ENCODE assay signal across 15 cellular contexts in genomic region chr6:161105408-161105807, GRCh38.
DNase-seq lines count a peak whose midpoint lies in the region; ATAC-seq and TF ChIP-seq lines count a peak whose summit lies in the region.
"Had no signal": no experiment of that assay in that cellular context is flagged by ENCODE, and none has a peak within 500 bp of the region (broad histone marks: within the 10 kb centered on the region; RNA-seq: fewer than 3 reads in every experiment).

No MANE protein-coding gene starts in this region.

- no peaks in the 10 kb centered on the region for H3K9me3 Mint-ChIP-seq in activated CD4-positive, alpha-beta T cell treated with anti-CD3 and anti-CD28 coated beads for 36 hours (ENCODE audit: low read depth)
- H3K9me3 Mint-ChIP-seq in activated CD4-positive, alpha-beta T cell treated with anti-CD3 and anti-CD28 coated beads, Interleukin-2, amount 10 ng/mL, durations not matched to agents 7 days and 5 days = no peaks in the 10 kb centered on the region
- no peaks in the 10 kb centered on the region for H3K9me3 Mint-ChIP-seq in stimulated activated naive CD8-positive, alpha-beta T cell treated with anti-CD3 and anti-CD28 coated beads, Interleukin-15, Interleukin-2, amounts not matched to agents 100 ng/mL and 50 ng/mL, for 24 hours

- intact Hi-C loops in activated CD4-positive, alpha-beta T cell treated with anti-CD3 and anti-CD28 coated beads for 36 hours (cut with DNase I, micrococcal nuclease) = loop anchor here in 1 of 2 experiments (10.0 kb wide), 1 partner anchor 269 kb away; no protein-coding TSS in a partner anchor
- intact Hi-C loops in uterus (cut with DNase I; ENCODE audit: low total_unique reads) = no loop called here

- POLR2A ChIA-PET in activated CD4-positive, alpha-beta T cell treated with anti-CD3 and anti-CD28 coated beads for 36 hours (lab: Charles Lee) = no interaction called here
- POLR2A ChIA-PET in activated CD4-positive, alpha-beta T cell treated with anti-CD3 and anti-CD28 coated beads, Interleukin-2, amount 10 ng/mL, durations not matched to agents 7 days and 5 days (lab: Charles Lee) = no interaction called here

- H3K27ac Mint-ChIP-seq in activated CD4-positive, alpha-beta T cell treated with anti-CD3 and anti-CD28 coated beads for 36 hours = peak overlapping the region; percentile 69
- H3K27ac Mint-ChIP-seq in activated CD4-positive, alpha-beta T cell treated with anti-CD3 and anti-CD28 coated beads, Interleukin-2, amount 10 ng/mL, durations not matched to agents 7 days and 5 days = no peak overlapping the region
- peak overlapping the region; percentile 61 for H3K27ac Mint-ChIP-seq in stimulated activated naive CD8-positive, alpha-beta T cell treated with anti-CD3 and anti-CD28 coated beads, Interleukin-15, Interleukin-2, amounts not matched to agents 100 ng/mL and 50 ng/mL, for 24 hours

- H3K27me3 ChIP-seq in uterus (no peaks in the 10 kb centered on the region), gastroesophageal sphincter (no peaks in the 10 kb centered on the region)
- H3K27me3 ChIP-seq: BLaER1 treated with 17β-estradiol and CSF1 and Interleukin-3, amounts not matched to agents 10 nM and 100 nM had no signal

- peak; percentile 71 for ATAC-seq in activated CD4-positive, alpha-beta T cell treated with anti-CD3 and anti-CD28 coated beads for 36 hours
- ATAC-seq in stimulated activated naive CD8-positive, alpha-beta T cell treated with anti-CD3 and anti-CD28 coated beads, Interleukin-15, Interleukin-2, amounts not matched to agents 100 U/mL and 50 U/mL, for 24 hours = no peak
- no peak for ATAC-seq in gastroesophageal sphincter
- ATAC-seq in HG02610 (IDR thresholded peaks at IDR 0.05; ENCODE audit: unreplicated experiment) = no peak

- H3K4me3 ChIP-seq in epithelial cell of esophagus (ENCODE audit: low read length) (no peak overlapping the region), uterus (no peak overlapping the region), gastroesophageal sphincter (no peak overlapping the region)
- H3K4me3 ChIP-seq: BLaER1 treated with 17β-estradiol and CSF1 and Interleukin-3, amounts not matched to agents 10 nM and 100 nM had no signal

- DNase-seq in activated CD4-positive, alpha-beta T cell treated with anti-CD3 and anti-CD28 coated beads for 36 hours = no peak
- DNase-seq in activated CD4-positive, alpha-beta T cell treated with anti-CD3 and anti-CD28 coated beads, Interleukin-2, amount 10 ng/mL, durations not matched to agents 7 days and 5 days = no peak
- no peak for DNase-seq in stimulated activated naive CD8-positive, alpha-beta T cell treated with anti-CD3 and anti-CD28 coated beads, Interleukin-15, Interleukin-2, amounts not matched to agents 100 U/mL and 50 U/mL, for 24 hours
- peak; percentile 69 for DNase-seq in epithelial cell of esophagus (ENCODE audit: low read depth)
- no peak for DNase-seq in uterus
- DNase-seq: DMS 273 treated with DMSO at 0.1 percent for 48 hours, NCI-H146, NCI-H2227 treated with DMSO at 0.1 percent for 48 hours, NCI-H526, OCI-M1 had no signal

- H3K36me3 ChIP-seq in uterus (no peaks in the 10 kb centered on the region), gastroesophageal sphincter (peaks cover 2 to 99% of the 10 kb centered on the region in 2 donors)

- no peaks in the 10 kb centered on the region for H3K4me1 ChIP-seq in uterus
- H3K4me1 ChIP-seq in gastroesophageal sphincter = no peaks in the 10 kb centered on the region
- H3K4me1 ChIP-seq: BLaER1 treated with 17β-estradiol and CSF1 and Interleukin-3, amounts not matched to agents 10 nM and 100 nM had no signal

- TF ChIP-seq EP300 in gastroesophageal sphincter (IDR thresholded peaks at IDR 0.05) = no peak

- no peak for TF ChIP-seq CTCF in epithelial cell of esophagus (IDR thresholded peaks at IDR 0.05; ENCODE audit: insufficient read depth, low read depth, low read length, missing control alignments)
- no peak for TF ChIP-seq CTCF in uterus (IDR thresholded peaks at IDR 0.05)
- TF ChIP-seq CTCF in gastroesophageal sphincter (IDR thresholded peaks at IDR 0.05) = no peak

- H3K36me3 Mint-ChIP-seq in activated CD4-positive, alpha-beta T cell treated with anti-CD3 and anti-CD28 coated beads for 36 hours (ENCODE audit: low read depth) = peaks cover 64% of the 10 kb centered on the region
- H3K36me3 Mint-ChIP-seq in activated CD4-positive, alpha-beta T cell treated with anti-CD3 and anti-CD28 coated beads, Interleukin-2, amount 10 ng/mL, durations not matched to agents 7 days and 5 days (ENCODE audit: low read depth) = peaks cover 45% of the 10 kb centered on the region
- H3K36me3 Mint-ChIP-seq in stimulated activated naive CD8-positive, alpha-beta T cell treated with anti-CD3 and anti-CD28 coated beads, Interleukin-15, Interleukin-2, amounts not matched to agents 100 ng/mL and 50 ng/mL, for 24 hours (ENCODE audit: low read depth) = peaks cover 71% of the 10 kb centered on the region

- TF ChIP-seq POLR2A in uterus (IDR thresholded peaks at IDR 0.05) (no peak), gastroesophageal sphincter (IDR thresholded peaks at IDR 0.05) (no peak)

- H3K9me3 ChIP-seq in uterus = no peaks in the 10 kb centered on the region
- H3K9me3 ChIP-seq in gastroesophageal sphincter = no peaks in the 10 kb centered on the region
- H3K9me3 ChIP-seq: BLaER1 treated with 17β-estradiol and CSF1 and Interleukin-3, amounts not matched to agents 10 nM and 100 nM had no signal

- H3K4me1 Mint-ChIP-seq in activated CD4-positive, alpha-beta T cell treated with anti-CD3 and anti-CD28 coated beads for 36 hours = peaks cover 13% of the 10 kb centered on the region
- peaks cover 5% of the 10 kb centered on the region for H3K4me1 Mint-ChIP-seq in activated CD4-positive, alpha-beta T cell treated with anti-CD3 and anti-CD28 coated beads, Interleukin-2, amount 10 ng/mL, durations not matched to agents 7 days and 5 days
- peaks cover 8% of the 10 kb centered on the region for H3K4me1 Mint-ChIP-seq in stimulated activated naive CD8-positive, alpha-beta T cell treated with anti-CD3 and anti-CD28 coated beads, Interleukin-15, Interleukin-2, amounts not matched to agents 100 ng/mL and 50 ng/mL, for 24 hours (ENCODE audit: low read depth)

- WGBS in gastroesophageal sphincter (ENCODE audit: low coverage in 1 of 2), 2 donors = 92 to 100% methylated on average over 2 of the region's 2 CpGs

- CTCF ChIA-PET in activated CD4-positive, alpha-beta T cell treated with anti-CD3 and anti-CD28 coated beads for 36 hours (lab: Charles Lee) = interaction anchor here (0.8 to 1.2 kb wide), 2 partner anchors 175 to 185 kb away, joined by 3 read pairs; no protein-coding TSS in a partner anchor
- CTCF ChIA-PET in activated CD4-positive, alpha-beta T cell treated with anti-CD3 and anti-CD28 coated beads, Interleukin-2, amount 10 ng/mL, durations not matched to agents 7 days and 5 days (lab: Charles Lee) = no interaction called here

- no peak overlapping the region for H3K4me3 Mint-ChIP-seq in activated CD4-positive, alpha-beta T cell treated with anti-CD3 and anti-CD28 coated beads for 36 hours
- no peak overlapping the region for H3K4me3 Mint-ChIP-seq in activated CD4-positive, alpha-beta T cell treated with anti-CD3 and anti-CD28 coated beads, Interleukin-2, amount 10 ng/mL, durations not matched to agents 7 days and 5 days
- H3K4me3 Mint-ChIP-seq in stimulated activated naive CD8-positive, alpha-beta T cell treated with anti-CD3 and anti-CD28 coated beads, Interleukin-15, Interleukin-2, amounts not matched to agents 100 ng/mL and 50 ng/mL, for 24 hours = no peak overlapping the region

- peak overlapping the region; percentile 46 to 48 for H3K27ac ChIP-seq in uterus
- no peak overlapping the region for H3K27ac ChIP-seq in gastroesophageal sphincter
- H3K27ac ChIP-seq: 22Rv1; BLaER1 treated with 17β-estradiol and CSF1 and Interleukin-3, amounts not matched to agents 10 nM and 100 nM had no signal

- no peaks in the 10 kb centered on the region for H3K27me3 Mint-ChIP-seq in activated CD4-positive, alpha-beta T cell treated with anti-CD3 and anti-CD28 coated beads for 36 hours
- no peaks in the 10 kb centered on the region for H3K27me3 Mint-ChIP-seq in activated CD4-positive, alpha-beta T cell treated with anti-CD3 and anti-CD28 coated beads, Interleukin-2, amount 10 ng/mL, durations not matched to agents 7 days and 5 days
- H3K27me3 Mint-ChIP-seq in stimulated activated naive CD8-positive, alpha-beta T cell treated with anti-CD3 and anti-CD28 coated beads, Interleukin-15, Interleukin-2, amounts not matched to agents 100 ng/mL and 50 ng/mL, for 24 hours = no peaks in the 10 kb centered on the region

Comparison
In these comparisons a context has a peak if more than half of its experiments do, and no peak if none do; other contexts are left out.
1. H3K27ac ChIP-seq: peak in uterus (2 of 2); none in gastroesophageal sphincter (0 of 4).